In the genomic region with DNA sequence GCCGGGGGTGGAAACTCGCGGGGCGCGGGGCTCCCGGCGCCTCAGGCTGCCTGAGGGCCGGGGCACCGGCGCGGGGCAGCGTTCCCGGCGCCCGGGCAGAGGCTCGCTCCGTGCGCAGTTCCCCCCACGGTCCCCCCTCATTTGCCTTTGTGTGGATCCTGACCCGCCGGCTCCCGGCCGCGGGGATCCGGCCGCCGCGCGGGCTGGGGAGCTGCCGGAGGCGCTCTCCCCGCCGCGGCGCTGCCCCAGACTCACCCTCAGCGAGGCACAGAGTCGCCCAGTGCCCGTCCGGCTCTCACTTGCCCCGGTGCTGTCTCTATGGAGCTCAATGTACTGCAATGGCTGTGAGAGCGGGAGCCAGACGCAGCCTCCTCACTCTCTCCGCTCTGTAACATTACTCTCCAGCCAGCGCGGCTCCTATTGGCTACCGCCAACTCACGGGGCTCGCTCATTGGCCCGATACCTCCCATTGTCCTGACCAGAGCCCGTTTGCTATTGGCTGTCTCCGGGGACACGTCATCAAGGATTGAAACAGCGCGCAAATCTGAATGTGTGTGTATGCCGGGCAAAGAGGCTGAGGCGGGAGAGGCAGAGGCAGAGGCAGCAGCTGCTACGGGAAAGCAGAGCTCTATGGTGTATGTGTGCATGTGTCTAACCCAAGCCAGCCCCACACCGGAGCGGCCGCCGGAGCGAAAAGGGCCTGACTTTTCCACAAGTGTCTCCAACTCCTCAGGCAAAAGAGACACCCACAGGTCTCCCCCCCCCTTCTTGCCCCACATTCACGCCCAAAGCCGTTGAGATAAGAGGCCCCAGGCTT, we compare ENCODE assay signal across 8 cellular contexts. TPM values are rescaled to one million over a fixed set of nuclear protein-coding genes. Genes with fewer than 3 reads are reported as not detected.
DNase-seq lines count a peak whose midpoint lies in the region; ATAC-seq, FAIRE-seq and TF ChIP-seq lines count a peak whose summit lies in the region.

A gene (minus strand): TSS at position 396 of the 817 bp plus-strand sequence. CDS start 2,256 bp downstream, outside the sequence.

- peak within 1 kb of the TSS; percentile 98 for H3K27ac ChIP-seq in KOPT-K1 (ENCODE audit: low read depth, low read length, poor library complexity, severe bottlenecking)
- H3K27ac ChIP-seq in esophagus muscularis mucosa (replicated peaks in 1 of 4): peak within 1 kb of the TSS; percentile 98 to 100 (median 99)
- peak within 1 kb of the TSS; percentile 79 for H3K27ac ChIP-seq in muscle layer of duodenum (ENCODE audit: low read length)

- no peaks in the 10 kb centered on the region for H3K9me3 Mint-ChIP-seq in activated T-cell treated with anti-CD3 and anti-CD28 coated beads, Interleukin-2, amount 50 U/mL, for 72 hours

- peak within 1 kb of the TSS; percentile 94 to 96 for H3K4me3 Mint-ChIP-seq in activated T-cell treated with anti-CD3 and anti-CD28 coated beads, Interleukin-2, amount 50 U/mL, for 72 hours

- peak; percentile 91 for TF ChIP-seq POLR2A in esophagus muscularis mucosa (IDR thresholded peaks at IDR 0.05; ENCODE audit: low read depth)

- H3K4me3 ChIP-seq in esophagus muscularis mucosa (peak within 1 kb of the TSS; percentile 79 to 98 (median 96)), muscle layer of duodenum (ENCODE audit: low read depth in 1 of 2, low read length in 2 of 2) (peak within 1 kb of the TSS; percentile 52 to 78)

- H3K9me3 ChIP-seq in KOPT-K1 (ENCODE audit: insufficient read depth, low read length, poor library complexity, severe bottlenecking): no peaks in the 10 kb centered on the region
- H3K9me3 ChIP-seq in esophagus muscularis mucosa: no peaks in the 10 kb centered on the region
- no peaks in the 10 kb centered on the region for H3K9me3 ChIP-seq in muscle layer of duodenum (ENCODE audit: control insufficient read depth in 1 of 2, low read length in 2 of 2)

- H3K4me1 ChIP-seq in esophagus muscularis mucosa (peaks cover 27 to 34% (median 33%) of the 10 kb centered on the region in 4 donors), muscle layer of duodenum (ENCODE audit: control insufficient read depth in 1 of 2, insufficient read depth in 2 of 2, low read length in 2 of 2) (peaks cover 0 to 29% of the 10 kb centered on the region in 2 donors)

- H3K36me3 Mint-ChIP-seq in activated T-cell treated with anti-CD3 and anti-CD28 coated beads, Interleukin-2, amount 50 U/mL, for 72 hours (ENCODE audit: insufficient read depth in 2 of 2): peaks cover 13 to 25% of the 10 kb centered on the region in 2 donors

- 0% methylated on average over 22 of the region's 64 CpGs for WGBS in esophagus muscularis mucosa

- H3K4me1 Mint-ChIP-seq in activated T-cell treated with anti-CD3 and anti-CD28 coated beads, Interleukin-2, amount 50 U/mL, for 72 hours (ENCODE audit: low read depth): peaks cover 47% of the 10 kb centered on the region

- peaks cover 33% of the 10 kb centered on the region for H3K36me3 ChIP-seq in KOPT-K1 (ENCODE audit: insufficient read depth, low read length)
- peaks cover 0 to 21% (median 10%) of the 10 kb centered on the region in 4 donors for H3K36me3 ChIP-seq in esophagus muscularis mucosa
- peaks cover 0 to 14% of the 10 kb centered on the region in 2 donors for H3K36me3 ChIP-seq in muscle layer of duodenum (ENCODE audit: control insufficient read depth in 1 of 2, insufficient read depth in 2 of 2, low read length in 2 of 2)

- FAIRE-seq in RCC 7860 (lab: Jason Lieb, UNC): peak; percentile 91

- no peak for TF ChIP-seq CTCF in esophagus muscularis mucosa (IDR thresholded peaks at IDR 0.05)

- no peak for TF ChIP-seq EP300 in esophagus muscularis mucosa (IDR thresholded peaks at IDR 0.05)

- peak; percentile 86 for ATAC-seq in GM21786 (IDR thresholded peaks at IDR 0.05; ENCODE audit: unreplicated experiment)
- ATAC-seq in activated T-cell treated with anti-CD3 and anti-CD28 coated beads, Interleukin-2, amount 50 U/mL, for 72 hours (replicated peaks in 1 of 2): peak; percentile 88 to 92

- no peaks in the 10 kb centered on the region for H3K27me3 ChIP-seq in esophagus muscularis mucosa
- H3K27me3 ChIP-seq in muscle layer of duodenum (ENCODE audit: low read depth, low read length): no peaks in the 10 kb centered on the region

- no peaks in the 10 kb centered on the region for H3K27me3 Mint-ChIP-seq in activated T-cell treated with anti-CD3 and anti-CD28 coated beads, Interleukin-2, amount 50 U/mL, for 72 hours (ENCODE audit: low read depth)

- peak within 1 kb of the TSS; percentile 98 for H3K27ac Mint-ChIP-seq in activated T-cell treated with anti-CD3 and anti-CD28 coated beads, Interleukin-2, amount 50 U/mL, for 72 hours

- intact Hi-C loops in esophagus muscularis mucosa (cut with DNase I): loop anchor here (2.0 to 10.0 kb wide), 6 partner anchors 151 to 621 kb away; a partner anchor contains a TSS

- DNase-seq in DMS79 (lab: John Stamatoyannopoulos, UW) (peak; percentile 91), RCC 7860 (ENCODE audit: low spot score) (peak; percentile 97), esophagus muscularis mucosa (ENCODE audit: extremely low spot score) (peak; percentile 100)
- DNase-seq in activated T-cell treated with anti-CD3 and anti-CD28 coated beads, Interleukin-2, amount 50 U/mL, for 72 hours: peak; percentile 95 to 98
- DNase-seq in stimulated activated CD8-positive, alpha-beta memory T cell treated with anti-CD3 and anti-CD28 coated beads, Interleukin-7, amount 100 ng/mL, for 4 hours (ENCODE audit: low read depth in 2 of 2): peak; percentile 92 to 97

RNA-seq across cellular contexts. Expression of the gene that starts here (rescaled TPM):
- 100 to 1,000 TPM; 418 to 596 TPM for total RNA-seq in activated T-cell treated with anti-CD3 and anti-CD28 coated beads, Interleukin-2, amount 50 U/mL, for 72 hours
- total RNA-seq in esophagus muscularis mucosa: 100 to 1,000 TPM; 169 to 229 (median 218) TPM

Comparison
In these comparisons a context has a peak if more than half of its experiments do, and no peak if none do; other contexts are left out.
1. Peak in every context shown above with its lines: DNase-seq, ATAC-seq, H3K4me3 ChIP-seq and H3K27ac ChIP-seq.